Comparison of ENCODE assay signal across 1 cellular context in the genomic region with DNA sequence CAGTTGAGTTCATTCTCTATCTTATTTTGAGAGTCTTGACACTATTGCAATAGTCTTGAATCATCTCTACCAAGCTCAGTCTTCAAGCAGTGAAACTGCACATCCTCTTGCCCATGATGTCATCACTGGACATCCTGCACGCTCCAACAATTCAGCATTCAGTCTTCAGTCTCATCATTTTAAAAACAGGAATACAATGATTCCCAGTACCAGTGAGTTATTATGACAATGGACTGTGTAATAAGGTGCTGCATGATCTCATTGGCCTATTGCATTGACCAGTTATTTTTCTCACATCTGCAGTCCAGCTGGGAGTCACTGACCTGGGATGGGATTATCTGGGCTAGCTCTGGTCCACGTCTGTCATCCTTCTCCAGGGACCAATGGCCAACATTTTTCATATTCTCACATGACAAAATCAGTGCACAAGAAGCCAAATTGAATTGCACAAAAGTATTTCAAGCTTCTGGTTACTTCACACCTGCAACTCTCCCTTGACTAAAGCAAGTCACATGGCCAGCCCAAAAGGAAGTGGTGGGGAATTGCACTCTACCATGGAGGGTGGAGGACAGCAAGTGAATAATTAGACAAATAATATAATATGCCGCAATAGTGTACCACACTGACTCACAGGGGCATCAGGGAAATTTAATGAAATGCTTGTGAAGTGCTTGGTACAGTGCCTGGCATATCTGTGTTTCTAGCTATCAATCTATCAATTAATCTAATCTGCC.
A peak's percentile ranks its signal among the peaks of the same experiment; 100 is the strongest.
TF ChIP-seq lines count a peak whose summit lies in the region.

No MANE protein-coding gene starts in this region.

TF ChIP-seq in HepG2, 621 proteins besides CTCF, POLR2A, EP300 and RAD21:
- TF ChIP-seq, protein P1, sequence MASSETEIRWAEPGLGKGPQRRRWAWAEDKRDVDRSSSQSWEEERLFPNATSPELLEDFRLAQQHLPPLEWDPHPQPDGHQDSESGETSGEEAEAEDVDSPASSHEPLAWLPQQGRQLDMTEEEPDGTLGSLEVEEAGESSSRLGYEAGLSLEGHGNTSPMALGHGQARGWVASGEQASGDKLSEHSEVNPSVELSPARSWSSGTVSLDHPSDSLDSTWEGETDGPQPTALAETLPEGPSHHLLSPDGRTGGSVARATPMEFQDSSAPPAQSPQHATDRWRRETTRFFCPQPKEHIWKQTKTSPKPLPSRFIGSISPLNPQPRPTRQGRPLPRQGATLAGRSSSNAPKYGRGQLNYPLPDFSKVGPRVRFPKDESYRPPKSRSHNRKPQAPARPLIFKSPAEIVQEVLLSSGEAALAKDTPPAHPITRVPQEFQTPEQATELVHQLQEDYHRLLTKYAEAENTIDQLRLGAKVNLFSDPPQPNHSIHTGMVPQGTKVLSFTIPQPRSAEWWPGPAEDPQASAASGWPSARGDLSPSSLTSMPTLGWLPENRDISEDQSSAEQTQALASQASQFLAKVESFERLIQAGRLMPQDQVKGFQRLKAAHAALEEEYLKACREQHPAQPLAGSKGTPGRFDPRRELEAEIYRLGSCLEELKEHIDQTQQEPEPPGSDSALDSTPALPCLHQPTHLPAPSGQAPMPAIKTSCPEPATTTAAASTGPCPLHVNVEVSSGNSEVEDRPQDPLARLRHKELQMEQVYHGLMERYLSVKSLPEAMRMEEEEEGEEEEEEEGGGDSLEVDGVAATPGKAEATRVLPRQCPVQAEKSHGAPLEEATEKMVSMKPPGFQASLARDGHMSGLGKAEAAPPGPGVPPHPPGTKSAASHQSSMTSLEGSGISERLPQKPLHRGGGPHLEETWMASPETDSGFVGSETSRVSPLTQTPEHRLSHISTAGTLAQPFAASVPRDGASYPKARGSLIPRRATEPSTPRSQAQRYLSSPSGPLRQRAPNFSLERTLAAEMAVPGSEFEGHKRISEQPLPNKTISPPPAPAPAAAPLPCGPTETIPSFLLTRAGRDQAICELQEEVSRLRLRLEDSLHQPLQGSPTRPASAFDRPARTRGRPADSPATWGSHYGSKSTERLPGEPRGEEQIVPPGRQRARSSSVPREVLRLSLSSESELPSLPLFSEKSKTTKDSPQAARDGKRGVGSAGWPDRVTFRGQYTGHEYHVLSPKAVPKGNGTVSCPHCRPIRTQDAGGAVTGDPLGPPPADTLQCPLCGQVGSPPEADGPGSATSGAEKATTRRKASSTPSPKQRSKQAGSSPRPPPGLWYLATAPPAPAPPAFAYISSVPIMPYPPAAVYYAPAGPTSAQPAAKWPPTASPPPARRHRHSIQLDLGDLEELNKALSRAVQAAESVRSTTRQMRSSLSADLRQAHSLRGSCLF (CRISPR knock-in tag; IDR thresholded peaks at IDR 0.05; ENCODE audit: borderline replicate concordance): no peak
- TF ChIP-seq ATF7 (IDR thresholded peaks at IDR 0.05) (peak; percentile 83), ATF7 (CRISPR knock-in tag; IDR thresholded peaks at IDR 0.05) (no peak), CREB1 (IDR thresholded peaks at IDR 0.05) (peak; percentile 58; the same call in 1 of the 2 replicates), CREB1 (CRISPR knock-in tag; IDR thresholded peaks at IDR 0.05) (no peak)
